In genomic region chr4:8133897-8134542, GRCh38 we compare ENCODE assay signal across 20 cellular contexts. TPM values are rescaled to one million over a fixed set of nuclear protein-coding genes. Genes with fewer than 3 reads are reported as not detected.
DNase-seq lines count a peak whose midpoint lies in the region; ATAC-seq and TF ChIP-seq lines count a peak whose summit lies in the region.
"Had no signal": no experiment of that assay in that cellular context is flagged by ENCODE, and none has a peak within 500 bp of the region (broad histone marks: within the 10 kb centered on the region; RNA-seq: fewer than 3 reads in every experiment).

No MANE protein-coding gene starts in this region.

- intact Hi-C loops in Right ventricle myocardium inferior (cut with DNase I) = no loop called here
- intact Hi-C loops in left cardiac atrium (cut with DNase I) = no loop called here
- intact Hi-C loops in esophagus squamous epithelium (cut with DNase I) = no loop called here

- no peak for TF ChIP-seq POLR2A in esophagus squamous epithelium (IDR thresholded peaks at IDR 0.05)

- no peak overlapping the region for H3K27ac Mint-ChIP-seq in endodermal cell
- H3K27ac Mint-ChIP-seq in nephron = peak overlapping the region in 2 of 3 experiments; percentile 1
- H3K27ac Mint-ChIP-seq in type B pancreatic cell = peak overlapping the region; percentile 10

- no peak overlapping the region for H3K4me3 ChIP-seq in endodermal cell (ENCODE audit: low read length)
- H3K4me3 ChIP-seq in esophagus squamous epithelium = no peak overlapping the region
- H3K4me3 ChIP-seq: GM12878 had no signal

- H3K4me1 Mint-ChIP-seq in endodermal cell (peaks cover 11% of the 10 kb centered on the region), nephron (no peaks in the 10 kb centered on the region), type B pancreatic cell (ENCODE audit: unreplicated experiment) (peaks cover 15% of the 10 kb centered on the region)

- peaks cover 6% of the 10 kb centered on the region for H3K9me3 Mint-ChIP-seq in endodermal cell
- H3K9me3 Mint-ChIP-seq in nephron = peaks cover 9% of the 10 kb centered on the region
- H3K9me3 Mint-ChIP-seq in type B pancreatic cell = peaks cover 4% of the 10 kb centered on the region

- no peaks in the 10 kb centered on the region for H3K36me3 Mint-ChIP-seq in endodermal cell (ENCODE audit: low read depth)
- peaks cover 8% of the 10 kb centered on the region for H3K36me3 Mint-ChIP-seq in nephron (ENCODE audit: low read depth)
- no peaks in the 10 kb centered on the region for H3K36me3 Mint-ChIP-seq in type B pancreatic cell

- WGBS in endodermal cell (ENCODE audit: insufficient coverage in 1 of 2, insufficient read length in 1 of 2), 2 experiments = 74 to 77% methylated on average over 17 to 25 of the region's 25 CpGs
- WGBS in esophagus squamous epithelium, 2 donors = 70 to 77% methylated on average over 14 of the region's 25 CpGs

- H3K4me3 Mint-ChIP-seq in endodermal cell = no peak overlapping the region
- H3K4me3 Mint-ChIP-seq in nephron = no peak overlapping the region
- H3K4me3 Mint-ChIP-seq in type B pancreatic cell = no peak overlapping the region
- H3K4me3 Mint-ChIP-seq: CD8-positive, alpha-beta memory T cell had no signal

- no peaks in the 10 kb centered on the region for H3K27me3 Mint-ChIP-seq in endodermal cell (ENCODE audit: insufficient read depth)
- H3K27me3 Mint-ChIP-seq in nephron (ENCODE audit: low read depth) = peaks cover 15% of the 10 kb centered on the region
- H3K27me3 Mint-ChIP-seq in type B pancreatic cell = peaks cover 12% of the 10 kb centered on the region

- peak; percentile 40 for DNase-seq in Right ventricle myocardium inferior (ENCODE audit: missing footprints)
- DNase-seq in left cardiac atrium = no peak
- DNase-seq in endodermal cell = peak; percentile 67
- DNase-seq in type B pancreatic cell (ENCODE audit: extremely low spot score, unreplicated experiment) = no peak
- DNase-seq in activated T-cell treated with anti-CD3 and anti-CD28 coated beads, Interleukin-2, amount 50 U/mL, for 48 hours = no peak
- no peak for DNase-seq in germinal center (ENCODE audit: low spot score)
- DNase-seq in esophagus squamous epithelium (lab: John Stamatoyannopoulos, UW) = no peak
- DNase-seq: ACHN; CD8-positive, alpha-beta memory T cell; EL; GOT3; Karpas-422; NCI-H1694; NCI-H2081; NCI-H2171; NCI-H524 treated with DMSO at 0.1 percent for 48 hours had no signal

- H3K9me3 ChIP-seq in endodermal cell (ENCODE audit: control insufficient read depth, low read length) = no peaks in the 10 kb centered on the region
- no peaks in the 10 kb centered on the region for H3K9me3 ChIP-seq in esophagus squamous epithelium

- H3K36me3 ChIP-seq in endodermal cell (ENCODE audit: control insufficient read depth, insufficient read depth, low read length) = no peaks in the 10 kb centered on the region
- no peaks in the 10 kb centered on the region for H3K36me3 ChIP-seq in esophagus squamous epithelium

- no peaks in the 10 kb centered on the region for H3K27me3 ChIP-seq in endodermal cell (ENCODE audit: control insufficient read depth, insufficient read depth, low read length, poor library complexity, severe bottlenecking)
- H3K27me3 ChIP-seq in esophagus squamous epithelium = no peaks in the 10 kb centered on the region

- no peak for TF ChIP-seq CTCF in endodermal cell (conservative IDR thresholded peaks at IDR 0.05)
- TF ChIP-seq CTCF in nephron (IDR thresholded peaks at IDR 0.05; ENCODE audit: unreplicated experiment in 3 of 3) = no peak
- no peak for TF ChIP-seq CTCF in type B pancreatic cell (conservative IDR thresholded peaks at IDR 0.05)
- no peak for TF ChIP-seq CTCF in esophagus squamous epithelium (IDR thresholded peaks at IDR 0.05)

- no peak overlapping the region for H3K9ac ChIP-seq in endodermal cell (ENCODE audit: extremely low read depth, low read length, poor library complexity, severe bottlenecking)

- no peak for ATAC-seq in Right ventricle myocardium inferior
- no peak for ATAC-seq in left cardiac atrium
- ATAC-seq: GM12878 had no signal

- H3K4me1 ChIP-seq in endodermal cell (ENCODE audit: control insufficient read depth, insufficient read depth, low read length) (no peaks in the 10 kb centered on the region), esophagus squamous epithelium (no peaks in the 10 kb centered on the region)

- H3K27ac ChIP-seq in endodermal cell (ENCODE audit: low read depth, low read length) = no peak overlapping the region
- H3K27ac ChIP-seq in esophagus squamous epithelium = no peak overlapping the region
- H3K27ac ChIP-seq: 22Rv1, C4-2B had no signal

RNA-seq across cellular contexts. Expression of gene ABLIM2, which starts 24.6 kb away (rescaled TPM):
- total RNA-seq in Right ventricle myocardium inferior (24.9 TPM), left cardiac atrium (10 to 100 TPM; 14.3 to 23.1 TPM), endodermal cell (1 to 10 TPM in 1 of 2 donors, under 1 TPM in 1; 0.35 to 1.6 TPM), type B pancreatic cell (ENCODE audit: low replicate concordance) (2.6 and 3.4 TPM in 2 replicates), esophagus squamous epithelium (10 to 100 TPM; 13.5 to 26.7 (median 15.7) TPM)
- 1.4 TPM for polyA plus RNA-seq in endodermal cell (2013, experiment 1 of 2)
- polyA plus RNA-seq in endodermal cell (2013, experiment 2 of 2) = 2.5 TPM

Comparison
In these comparisons a context has a peak if more than half of its experiments do, and no peak if none do; other contexts are left out.
1. DNase-seq: peak in Right ventricle myocardium inferior (single experiment) and endodermal cell (single experiment); none in left cardiac atrium (single experiment), type B pancreatic cell (single experiment), activated T-cell treated with anti-CD3 and anti-CD28 coated beads, Interleukin-2, amount 50 U/mL, for 48 hours (0 of 2), germinal center (single experiment) and esophagus squamous epithelium (single experiment).